In the genomic region with DNA sequence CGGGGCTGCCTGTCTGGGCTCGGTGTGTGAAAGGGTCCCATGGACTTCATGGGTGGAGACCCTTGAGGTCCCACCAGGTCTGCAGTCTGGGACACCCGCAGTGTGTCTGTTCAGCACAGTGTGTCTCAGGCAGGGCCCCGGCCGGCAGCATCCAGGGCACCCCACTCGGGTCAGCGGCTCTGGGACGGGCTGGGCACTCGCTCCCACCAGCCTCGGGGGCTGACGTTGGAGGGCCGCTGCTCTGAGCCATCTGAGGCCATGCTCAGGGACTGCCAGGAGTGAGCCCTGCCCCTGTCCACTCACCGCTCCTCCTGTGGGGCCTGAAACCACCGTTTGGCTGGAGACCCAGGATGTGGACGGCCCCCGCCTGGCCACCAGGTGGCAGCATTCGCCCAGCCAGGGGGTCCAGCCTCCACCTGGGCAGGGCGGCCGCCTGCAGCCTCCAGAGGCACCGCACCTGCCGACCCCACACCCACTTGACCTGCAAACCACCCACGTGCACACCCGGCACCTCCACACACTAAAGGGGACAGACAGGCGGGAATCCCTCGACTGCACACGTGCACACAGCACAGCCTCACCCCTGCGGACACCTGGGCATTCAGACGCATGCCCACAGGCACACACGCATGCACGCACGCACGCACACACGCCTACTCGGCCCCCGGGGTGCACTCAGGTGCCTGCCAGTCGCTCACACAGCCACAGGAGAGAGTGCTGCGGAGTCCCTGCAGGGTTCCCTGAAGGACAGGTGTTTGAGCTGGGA, we compare ENCODE assay signal across 1 cellular context.
A peak's percentile ranks its signal among the peaks of the same experiment; 100 is the strongest.
TF ChIP-seq lines count a peak whose summit lies in the region.

No MANE protein-coding gene starts in this region.

TF ChIP-seq in GM12878, 131 proteins besides CTCF, POLR2A, EP300 and RAD21 (continued from another document and continues in another):
- TF ChIP-seq EGR1 (IDR thresholded peaks at IDR 0.05; ENCODE audit: borderline replicate concordance in 1 of 2, low read depth in 2 of 2, low read length in 2 of 2) = no peak
- TF ChIP-seq GATAD2B (conservative IDR thresholded peaks at IDR 0.05; ENCODE audit: low read depth) = peak; percentile 60
- TF ChIP-seq KLF5 (IDR thresholded peaks at IDR 0.05; ENCODE audit: partially characterized antibody) = no peak
- no peak for TF ChIP-seq MTA2 (IDR thresholded peaks at IDR 0.05; ENCODE audit: low read depth)
- peak; percentile 46; the same call in 1 of the 2 replicates for TF ChIP-seq NR2F1 (conservative IDR thresholded peaks at IDR 0.05)
- no peak for TF ChIP-seq SUPT20H (IDR thresholded peaks at IDR 0.05; ENCODE audit: borderline replicate concordance, control insufficient read depth, low read depth, low read length)
- TF ChIP-seq, protein P1, sequence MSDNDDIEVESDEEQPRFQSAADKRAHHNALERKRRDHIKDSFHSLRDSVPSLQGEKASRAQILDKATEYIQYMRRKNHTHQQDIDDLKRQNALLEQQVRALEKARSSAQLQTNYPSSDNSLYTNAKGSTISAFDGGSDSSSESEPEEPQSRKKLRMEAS (IDR thresholded peaks at IDR 0.05; ENCODE audit: low read depth, low read length) = 0 out of 2 replicates have a peak, but pooled peaks have one; percentile 29
- TF ChIP-seq CBX3 (IDR thresholded peaks at IDR 0.05; ENCODE audit: borderline replicate concordance, low read depth) = no peak
- TF ChIP-seq PAX5 (IDR thresholded peaks at IDR 0.05; ENCODE audit: borderline replicate concordance, low read depth, low read length) = no peak
- TF ChIP-seq POLR2AphosphoS5 (IDR thresholded peaks at IDR 0.05; ENCODE audit: low read length) = no peak
- TF ChIP-seq EED (IDR thresholded peaks at IDR 0.05; ENCODE audit: low read depth) = no peak
- no peak for TF ChIP-seq ZZZ3 (IDR thresholded peaks at IDR 0.05; ENCODE audit: control insufficient read depth, insufficient read length, low read depth)
- TF ChIP-seq ZBTB4 (CRISPR knock-in tag; IDR thresholded peaks at IDR 0.05) = no peak
- no peak for TF ChIP-seq NR2C2 (IDR thresholded peaks at IDR 0.05; ENCODE audit: borderline replicate concordance, control insufficient read depth, insufficient read length, low read depth)
- no peak for TF ChIP-seq PML (IDR thresholded peaks at IDR 0.05; ENCODE audit: low read length)
- peak; percentile 47; the same call in 1 of the 2 replicates for TF ChIP-seq CHD2 (IDR thresholded peaks at IDR 0.05; ENCODE audit: borderline replicate concordance, low read depth, low read length)
- no peak for TF ChIP-seq IRF4 (IDR thresholded peaks at IDR 0.05; ENCODE audit: low read depth, low read length)
- no peak for TF ChIP-seq ASH2L (IDR thresholded peaks at IDR 0.05; ENCODE audit: borderline replicate concordance, low read depth)
- TF ChIP-seq TBL1XR1 (IDR thresholded peaks at IDR 0.05; ENCODE audit: low read depth, low read length) = no peak
- TF ChIP-seq ZNF274 (IDR thresholded peaks at IDR 0.05; ENCODE audit: insufficient read depth, insufficient read length) = no peak
- no peak for TF ChIP-seq SMAD1 (IDR thresholded peaks at IDR 0.05; ENCODE audit: low read depth, partially characterized antibody)
- TF ChIP-seq SRF (IDR thresholded peaks at IDR 0.05; ENCODE audit: low read depth in 2 of 2, low read length in 2 of 2) = no peak
- TF ChIP-seq CBX5 (IDR thresholded peaks at IDR 0.05; ENCODE audit: low read depth) = no peak
- no peak for TF ChIP-seq KAT2A (conservative IDR thresholded peaks at IDR 0.05; ENCODE audit: control insufficient read depth, low read depth, low read length)
- no peak for TF ChIP-seq NRF1 (conservative IDR thresholded peaks at IDR 0.05; ENCODE audit: low read depth, low read length)
- no peak for TF ChIP-seq BRCA1 (IDR thresholded peaks at IDR 0.05; ENCODE audit: low read depth, low read length)
- no peak for TF ChIP-seq ZBED1 (IDR thresholded peaks at IDR 0.05; ENCODE audit: borderline replicate concordance)
- no peak for TF ChIP-seq RBBP5 (conservative IDR thresholded peaks at IDR 0.05)
- TF ChIP-seq MLLT1 (IDR thresholded peaks at IDR 0.05) = no peak
- no peak for TF ChIP-seq BMI1 (IDR thresholded peaks at IDR 0.05; ENCODE audit: borderline replicate concordance)
- peak; percentile 47; the same call in 1 of the 2 replicates for TF ChIP-seq IKZF1 (conservative IDR thresholded peaks at IDR 0.05)
- TF ChIP-seq TCF7 (IDR thresholded peaks at IDR 0.05; ENCODE audit: borderline replicate concordance) = no peak
- 0 out of 2 replicates have a peak, but pooled peaks have one; percentile 12 for TF ChIP-seq PKNOX1 (IDR thresholded peaks at IDR 0.05)
- TF ChIP-seq RELA (IDR thresholded peaks at IDR 0.05; ENCODE audit: borderline replicate concordance, partially characterized antibody) = peak; percentile 76
- no peak for TF ChIP-seq SIX5 (IDR thresholded peaks at IDR 0.05; ENCODE audit: low read depth, low read length, severe bottlenecking)
- TF ChIP-seq, protein P2, sequence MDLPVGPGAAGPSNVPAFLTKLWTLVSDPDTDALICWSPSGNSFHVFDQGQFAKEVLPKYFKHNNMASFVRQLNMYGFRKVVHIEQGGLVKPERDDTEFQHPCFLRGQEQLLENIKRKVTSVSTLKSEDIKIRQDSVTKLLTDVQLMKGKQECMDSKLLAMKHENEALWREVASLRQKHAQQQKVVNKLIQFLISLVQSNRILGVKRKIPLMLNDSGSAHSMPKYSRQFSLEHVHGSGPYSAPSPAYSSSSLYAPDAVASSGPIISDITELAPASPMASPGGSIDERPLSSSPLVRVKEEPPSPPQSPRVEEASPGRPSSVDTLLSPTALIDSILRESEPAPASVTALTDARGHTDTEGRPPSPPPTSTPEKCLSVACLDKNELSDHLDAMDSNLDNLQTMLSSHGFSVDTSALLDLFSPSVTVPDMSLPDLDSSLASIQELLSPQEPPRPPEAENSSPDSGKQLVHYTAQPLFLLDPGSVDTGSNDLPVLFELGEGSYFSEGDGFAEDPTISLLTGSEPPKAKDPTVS (IDR thresholded peaks at IDR 0.05; ENCODE audit: low read depth, low read length) = no peak
- TF ChIP-seq MEF2A (IDR thresholded peaks at IDR 0.05; ENCODE audit: insufficient read depth, low read depth, low read length) = no peak
- TF ChIP-seq NFIC (IDR thresholded peaks at IDR 0.05; ENCODE audit: low read depth, low read length) = no peak
- TF ChIP-seq ZNF622 (IDR thresholded peaks at IDR 0.05) = no peak
- TF ChIP-seq POLR2AphosphoS2 (IDR thresholded peaks at IDR 0.05; ENCODE audit: low read depth, low read length) = no peak
- no peak for TF ChIP-seq CREB1 (IDR thresholded peaks at IDR 0.05; ENCODE audit: low read depth)
- TF ChIP-seq, protein P3, sequence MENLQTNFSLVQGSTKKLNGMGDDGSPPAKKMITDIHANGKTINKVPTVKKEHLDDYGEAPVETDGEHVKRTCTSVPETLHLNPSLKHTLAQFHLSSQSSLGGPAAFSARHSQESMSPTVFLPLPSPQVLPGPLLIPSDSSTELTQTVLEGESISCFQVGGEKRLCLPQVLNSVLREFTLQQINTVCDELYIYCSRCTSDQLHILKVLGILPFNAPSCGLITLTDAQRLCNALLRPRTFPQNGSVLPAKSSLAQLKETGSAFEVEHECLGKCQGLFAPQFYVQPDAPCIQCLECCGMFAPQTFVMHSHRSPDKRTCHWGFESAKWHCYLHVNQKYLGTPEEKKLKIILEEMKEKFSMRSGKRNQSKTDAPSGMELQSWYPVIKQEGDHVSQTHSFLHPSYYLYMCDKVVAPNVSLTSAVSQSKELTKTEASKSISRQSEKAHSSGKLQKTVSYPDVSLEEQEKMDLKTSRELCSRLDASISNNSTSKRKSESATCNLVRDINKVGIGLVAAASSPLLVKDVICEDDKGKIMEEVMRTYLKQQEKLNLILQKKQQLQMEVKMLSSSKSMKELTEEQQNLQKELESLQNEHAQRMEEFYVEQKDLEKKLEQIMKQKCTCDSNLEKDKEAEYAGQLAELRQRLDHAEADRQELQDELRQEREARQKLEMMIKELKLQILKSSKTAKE (IDR thresholded peaks at IDR 0.05; ENCODE audit: low read depth, poor library complexity, severe bottlenecking) = no peak
- TF ChIP-seq WRNIP1 (IDR thresholded peaks at IDR 0.05; ENCODE audit: borderline replicate concordance, low read depth, low read length) = no peak
- TF ChIP-seq ETV6 (conservative IDR thresholded peaks at IDR 0.05 in 1 of 2, IDR thresholded peaks at IDR 0.05 in 1 of 2; ENCODE audit: borderline replicate concordance in 1 of 2, low read depth in 1 of 2) = no peak
- TF ChIP-seq CREM (IDR thresholded peaks at IDR 0.05; ENCODE audit: low read depth) = no peak
- no peak for TF ChIP-seq BACH1 (IDR thresholded peaks at IDR 0.05; ENCODE audit: borderline replicate concordance)
- no peak for TF ChIP-seq NR2C1 (IDR thresholded peaks at IDR 0.05)
- TF ChIP-seq IRF5 (IDR thresholded peaks at IDR 0.05; ENCODE audit: borderline replicate concordance) = no peak
- TF ChIP-seq HDAC6 (IDR thresholded peaks at IDR 0.05; ENCODE audit: unreplicated experiment) = no peak
- TF ChIP-seq FOS (IDR thresholded peaks at IDR 0.05; ENCODE audit: borderline replicate concordance, extremely low read depth, insufficient read length) = no peak
- TF ChIP-seq KDM1A (IDR thresholded peaks at IDR 0.05; ENCODE audit: borderline replicate concordance) = no peak
- TF ChIP-seq, protein P4, sequence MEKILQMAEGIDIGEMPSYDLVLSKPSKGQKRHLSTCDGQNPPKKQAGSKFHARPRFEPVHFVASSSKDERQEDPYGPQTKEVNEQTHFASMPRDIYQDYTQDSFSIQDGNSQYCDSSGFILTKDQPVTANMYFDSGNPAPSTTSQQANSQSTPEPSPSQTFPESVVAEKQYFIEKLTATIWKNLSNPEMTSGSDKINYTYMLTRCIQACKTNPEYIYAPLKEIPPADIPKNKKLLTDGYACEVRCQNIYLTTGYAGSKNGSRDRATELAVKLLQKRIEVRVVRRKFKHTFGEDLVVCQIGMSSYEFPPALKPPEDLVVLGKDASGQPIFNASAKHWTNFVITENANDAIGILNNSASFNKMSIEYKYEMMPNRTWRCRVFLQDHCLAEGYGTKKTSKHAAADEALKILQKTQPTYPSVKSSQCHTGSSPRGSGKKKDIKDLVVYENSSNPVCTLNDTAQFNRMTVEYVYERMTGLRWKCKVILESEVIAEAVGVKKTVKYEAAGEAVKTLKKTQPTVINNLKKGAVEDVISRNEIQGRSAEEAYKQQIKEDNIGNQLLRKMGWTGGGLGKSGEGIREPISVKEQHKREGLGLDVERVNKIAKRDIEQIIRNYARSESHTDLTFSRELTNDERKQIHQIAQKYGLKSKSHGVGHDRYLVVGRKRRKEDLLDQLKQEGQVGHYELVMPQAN (conservative IDR thresholded peaks at IDR 0.05) = no peak
- no peak for TF ChIP-seq JUNB (IDR thresholded peaks at IDR 0.05)
- TF ChIP-seq ATF7 (IDR thresholded peaks at IDR 0.05; ENCODE audit: low read depth) = no peak
- TF ChIP-seq CHD4 (IDR thresholded peaks at IDR 0.05) = no peak
- no peak for TF ChIP-seq SUZ12 (IDR thresholded peaks at IDR 0.05; ENCODE audit: unreplicated experiment)
- no peak for TF ChIP-seq POU2F2 (IDR thresholded peaks at IDR 0.05; ENCODE audit: borderline replicate concordance, low read depth, low read length)
- TF ChIP-seq STAT1 (conservative IDR thresholded peaks at IDR 0.05) = no peak; the same call in 1 of the 2 replicates
